ENCODE assay signal across 19 cellular contexts in genomic region chr14:106501898-106502297, GRCh38.
DNase-seq lines count a peak whose midpoint lies in the region; ATAC-seq, FAIRE-seq and TF ChIP-seq lines count a peak whose summit lies in the region.
"Had no signal": no experiment of that assay in that cellular context is flagged by ENCODE, and none has a peak within 500 bp of the region (broad histone marks: within the 10 kb centered on the region; RNA-seq: fewer than 3 reads in every experiment).

No MANE protein-coding gene starts in this region.

- H2AFZ ChIP-seq in osteoblast (ENCODE audit: low read length) = no peak overlapping the region

- H3K36me3 Mint-ChIP-seq in activated CD4-positive, alpha-beta T cell treated with anti-CD3 and anti-CD28 coated beads for 36 hours (ENCODE audit: low read depth) = no peaks in the 10 kb centered on the region
- no peaks in the 10 kb centered on the region for H3K36me3 Mint-ChIP-seq in activated naive CD4-positive, alpha-beta T cell treated with anti-CD3 and anti-CD28 coated beads, Interleukin-2, amount 50 U/mL, for 72 hours
- H3K36me3 Mint-ChIP-seq in activated T-helper 2 cell treated with anti-CD3 and anti-CD28 coated beads, Interferon-gamma antibody, Interleukin-2, Interleukin-4, amounts not matched to agents 10 μg/mL and 5 μg/mL and 100 μg/mL, durations not matched to agents 14 hours and 24 hours and 36 hours (ENCODE audit: low read depth) = no peaks in the 10 kb centered on the region
- H3K36me3 Mint-ChIP-seq: CD8-positive, alpha-beta T cell had no signal

- no peaks in the 10 kb centered on the region for H4K20me1 ChIP-seq in osteoblast (ENCODE audit: insufficient read depth, low read length)
- H4K20me1 ChIP-seq: BLaER1 treated with 17β-estradiol and CSF1 and Interleukin-3, amounts not matched to agents 10 nM and 100 nM had no signal

- DNase-seq in activated CD4-positive, alpha-beta T cell treated with anti-CD3 and anti-CD28 coated beads for 36 hours = no peak
- no peak for DNase-seq in activated CD4-positive, alpha-beta T cell treated with anti-CD3 and anti-CD28 coated beads for 4 hours
- no peak for DNase-seq in activated naive CD4-positive, alpha-beta T cell treated with anti-CD3 and anti-CD28 coated beads, Interleukin-2, amount 50 U/mL, for 72 hours (ENCODE audit: low spot score in 2 of 2)
- DNase-seq in activated naive CD4-positive, alpha-beta T cell treated with Interleukin-2 at 50 U/mL for 16 hours = no peak
- no peak for DNase-seq in GM12891 (ENCODE audit: insufficient read length, low spot score)
- DNase-seq in osteoblast (ENCODE audit: insufficient read length, low spot score, missing footprints) = peak; percentile 30
- no peak for DNase-seq in activated T-helper 2 cell treated with anti-CD3 and anti-CD28 coated beads, Interferon-gamma antibody, Interleukin-2, Interleukin-4, amounts not matched to agents 10 μg/mL and 5 μg/mL and 100 μg/mL, durations not matched to agents 14 hours and 24 hours and 36 hours (ENCODE audit: low spot score)
- DNase-seq in midbrain (lab: John Stamatoyannopoulos, UW) = no peak
- DNase-seq: 8988T; Calu3; CD8-positive, alpha-beta T cell; DMS79 treated with DMSO at 0.1 percent for 48 hours; GF-D8; H9 had no signal

- no peaks in the 10 kb centered on the region for H3K27me3 ChIP-seq in osteoblast (ENCODE audit: insufficient read depth, low read length)
- H3K27me3 ChIP-seq: BLaER1 treated with 17β-estradiol and CSF1 and Interleukin-3, amounts not matched to agents 10 nM and 100 nM had no signal

- no peak overlapping the region for H3K4me2 ChIP-seq in osteoblast (ENCODE audit: insufficient read depth, low read length)
- H3K4me2 ChIP-seq: BLaER1 treated with 17β-estradiol and CSF1 and Interleukin-3, amounts not matched to agents 10 nM and 100 nM had no signal

- no peak overlapping the region for H3K4me3 ChIP-seq in osteoblast (ENCODE audit: insufficient read depth, low read length)
- H3K4me3 ChIP-seq: BLaER1 treated with 17β-estradiol and CSF1 and Interleukin-3, amounts not matched to agents 10 nM and 100 nM had no signal

- FAIRE-seq in GM12891 (lab: Jason Lieb, UNC) = peak; percentile 76
- FAIRE-seq: GM19239, H1, HTR-8/SVneo had no signal

- no peaks in the 10 kb centered on the region for H3K9me3 Mint-ChIP-seq in activated CD4-positive, alpha-beta T cell treated with anti-CD3 and anti-CD28 coated beads for 36 hours (ENCODE audit: low read depth)
- no peaks in the 10 kb centered on the region for H3K9me3 Mint-ChIP-seq in activated naive CD4-positive, alpha-beta T cell treated with anti-CD3 and anti-CD28 coated beads, Interleukin-2, amount 50 U/mL, for 72 hours
- no peaks in the 10 kb centered on the region for H3K9me3 Mint-ChIP-seq in activated T-helper 2 cell treated with anti-CD3 and anti-CD28 coated beads, Interferon-gamma antibody, Interleukin-2, Interleukin-4, amounts not matched to agents 10 μg/mL and 5 μg/mL and 100 μg/mL, durations not matched to agents 14 hours and 24 hours and 36 hours
- H3K9me3 Mint-ChIP-seq: CD8-positive, alpha-beta T cell had no signal

- H3K27ac ChIP-seq in osteoblast (ENCODE audit: low read depth, low read length) = no peak overlapping the region
- H3K27ac ChIP-seq: BLaER1 treated with 17β-estradiol and CSF1 and Interleukin-3, amounts not matched to agents 10 nM and 100 nM had no signal

- no peaks in the 10 kb centered on the region for H3K79me2 ChIP-seq in osteoblast (ENCODE audit: insufficient read depth, low read length)

- no peaks in the 10 kb centered on the region for H3K27me3 Mint-ChIP-seq in activated CD4-positive, alpha-beta T cell treated with anti-CD3 and anti-CD28 coated beads for 36 hours
- peaks cover 46% of the 10 kb centered on the region for H3K27me3 Mint-ChIP-seq in activated T-helper 2 cell treated with anti-CD3 and anti-CD28 coated beads, Interferon-gamma antibody, Interleukin-2, Interleukin-4, amounts not matched to agents 10 μg/mL and 5 μg/mL and 100 μg/mL, durations not matched to agents 14 hours and 24 hours and 36 hours (ENCODE audit: low read depth)

- TF ChIP-seq POLR2A in GM12891 (IDR thresholded peaks at IDR 0.05; ENCODE audit: low read depth, low read length) = no peak

- no peak overlapping the region for H3K4me3 Mint-ChIP-seq in activated CD4-positive, alpha-beta T cell treated with anti-CD3 and anti-CD28 coated beads for 36 hours
- no peak overlapping the region for H3K4me3 Mint-ChIP-seq in activated T-helper 2 cell treated with anti-CD3 and anti-CD28 coated beads, Interferon-gamma antibody, Interleukin-2, Interleukin-4, amounts not matched to agents 10 μg/mL and 5 μg/mL and 100 μg/mL, durations not matched to agents 14 hours and 24 hours and 36 hours (ENCODE audit: low read depth)
- H3K4me3 Mint-ChIP-seq: B cell; CD8-positive, alpha-beta T cell; H9 had no signal

- no peak overlapping the region for H3K27ac Mint-ChIP-seq in activated CD4-positive, alpha-beta T cell treated with anti-CD3 and anti-CD28 coated beads for 36 hours
- no peak overlapping the region for H3K27ac Mint-ChIP-seq in activated naive CD4-positive, alpha-beta T cell treated with anti-CD3 and anti-CD28 coated beads, Interleukin-2, amount 50 U/mL, for 72 hours
- no peak overlapping the region for H3K27ac Mint-ChIP-seq in activated T-helper 2 cell treated with anti-CD3 and anti-CD28 coated beads, Interferon-gamma antibody, Interleukin-2, Interleukin-4, amounts not matched to agents 10 μg/mL and 5 μg/mL and 100 μg/mL, durations not matched to agents 14 hours and 24 hours and 36 hours
- H3K27ac Mint-ChIP-seq: B cell; CD8-positive, alpha-beta T cell; H9 had no signal

- no peak for TF ChIP-seq CTCF in osteoblast (IDR thresholded peaks at IDR 0.05; ENCODE audit: extremely low read depth, low read depth, low read length)

- POLR2A ChIA-PET in activated CD4-positive, alpha-beta T cell treated with anti-CD3 and anti-CD28 coated beads for 36 hours (lab: Charles Lee) = interaction anchor here (0.6 kb wide), 1 partner anchor 25 kb away, joined by 4 read pairs; no protein-coding TSS in a partner anchor

- CTCF ChIA-PET in activated CD4-positive, alpha-beta T cell treated with anti-CD3 and anti-CD28 coated beads for 36 hours (lab: Charles Lee) = interaction anchor here (0.6 to 3.6 kb wide), 8 partner anchors 12 to 289 kb away, joined by 3 to 24 read pairs (median 4); no protein-coding TSS in a partner anchor

- intact Hi-C loops in activated CD4-positive, alpha-beta T cell treated with anti-CD3 and anti-CD28 coated beads for 36 hours (cut with DNase I, micrococcal nuclease) = no loop called here
- intact Hi-C loops in activated T-helper 2 cell treated with anti-CD3 and anti-CD28 coated beads, Interferon-gamma antibody, Interleukin-2, Interleukin-4, amounts not matched to agents 10 μg/mL and 5 μg/mL and 100 μg/mL, durations not matched to agents 14 hours and 24 hours and 36 hours (cut with micrococcal nuclease) = no loop called here

- no peaks in the 10 kb centered on the region for H3K4me1 ChIP-seq in osteoblast (ENCODE audit: insufficient read depth, low read length)

- no peaks in the 10 kb centered on the region for H3K36me3 ChIP-seq in osteoblast (ENCODE audit: insufficient read depth, low read length)
- H3K36me3 ChIP-seq: BLaER1 treated with 17β-estradiol and CSF1 and Interleukin-3, amounts not matched to agents 10 nM and 100 nM had no signal

- ATAC-seq in activated CD4-positive, alpha-beta T cell treated with anti-CD3 and anti-CD28 coated beads for 36 hours = peak; percentile 63
- peak; percentile 26 to 79 for ATAC-seq in activated naive CD4-positive, alpha-beta T cell treated with anti-CD3 and anti-CD28 coated beads, Interleukin-2, amount 50 U/mL, for 72 hours
- ATAC-seq: CD8-positive, alpha-beta T cell had no signal

- H3K4me1 Mint-ChIP-seq in activated CD4-positive, alpha-beta T cell treated with anti-CD3 and anti-CD28 coated beads for 36 hours = peaks cover 24% of the 10 kb centered on the region
- peaks cover 7% of the 10 kb centered on the region for H3K4me1 Mint-ChIP-seq in activated T-helper 2 cell treated with anti-CD3 and anti-CD28 coated beads, Interferon-gamma antibody, Interleukin-2, Interleukin-4, amounts not matched to agents 10 μg/mL and 5 μg/mL and 100 μg/mL, durations not matched to agents 14 hours and 24 hours and 36 hours (ENCODE audit: low read depth)
- H3K4me1 Mint-ChIP-seq: H9 had no signal

- H3K9me3 ChIP-seq in osteoblast (ENCODE audit: low read depth, low read length) = peaks cover 3% of the 10 kb centered on the region
- H3K9me3 ChIP-seq: BLaER1 treated with 17β-estradiol and CSF1 and Interleukin-3, amounts not matched to agents 10 nM and 100 nM had no signal

TF ChIP-seq in GM12891, 5 proteins besides CTCF, POLR2A, EP300 and RAD21:
- TF ChIP-seq POU2F2 (IDR thresholded peaks at IDR 0.05; ENCODE audit: low read depth, low read length) (no peak), SPI1 (IDR thresholded peaks at IDR 0.05; ENCODE audit: low read depth, low read length) (no peak), POLR2AphosphoS5 (IDR thresholded peaks at IDR 0.05; ENCODE audit: low read depth, low read length) (no peak), PAX5 (IDR thresholded peaks at IDR 0.05; ENCODE audit: insufficient read depth, low read length, severe bottlenecking) (no peak), TAF1 (IDR thresholded peaks at IDR 0.05; ENCODE audit: low read depth, low read length) (no peak)
TF ChIP-seq in GM12891: peak in this region for 0.
